Comparison of ENCODE assay signal across 8 cellular contexts in the genomic region with DNA sequence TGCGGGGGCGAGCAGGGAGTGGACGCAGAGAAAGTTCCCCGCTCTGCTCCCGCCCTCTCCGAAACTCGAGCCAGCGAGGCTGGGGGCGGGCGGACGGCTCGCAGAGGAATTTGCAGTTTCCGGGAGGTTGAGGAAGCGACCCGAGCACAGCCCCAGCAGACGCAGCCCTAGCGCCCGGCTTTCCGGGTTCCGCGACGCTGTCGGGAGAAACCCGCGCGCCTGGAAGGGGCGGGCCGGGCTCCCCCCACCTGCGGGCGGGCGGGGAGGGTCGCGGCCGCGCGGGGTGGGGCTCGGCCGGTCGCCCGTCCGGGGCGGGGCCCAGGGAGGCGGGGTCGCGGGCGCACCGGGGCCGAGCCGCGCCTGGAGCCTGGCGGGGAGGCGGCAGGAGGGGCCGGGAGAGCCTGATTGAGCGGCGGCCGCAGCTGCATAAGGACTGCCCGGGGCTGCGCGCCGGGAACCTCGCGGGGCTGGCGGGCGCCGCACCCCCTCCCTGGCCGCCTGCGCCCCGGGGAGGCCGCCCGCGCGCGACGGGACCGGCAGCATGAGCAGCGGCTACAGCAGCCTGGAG. TPM values are rescaled to one million over a fixed set of nuclear protein-coding genes. Genes with fewer than 3 reads are reported as not detected.
A peak's percentile ranks its signal among the peaks of the same experiment; 100 is the strongest.
DNase-seq lines count a peak whose midpoint lies in the region; ATAC-seq lines count a peak whose summit lies in the region.

A gene with protein sequence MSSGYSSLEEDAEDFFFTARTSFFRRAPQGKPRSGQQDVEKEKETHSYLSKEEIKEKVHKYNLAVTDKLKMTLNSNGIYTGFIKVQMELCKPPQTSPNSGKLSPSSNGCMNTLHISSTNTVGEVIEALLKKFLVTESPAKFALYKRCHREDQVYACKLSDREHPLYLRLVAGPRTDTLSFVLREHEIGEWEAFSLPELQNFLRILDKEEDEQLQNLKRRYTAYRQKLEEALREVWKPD (plus strand): TSS at position 404 of the 568 bp plus-strand sequence. CDS start 138 bp downstream, at position 542.

- 0% methylated on average over 45 of the region's 76 CpGs for WGBS in mesenchymal stem cell

- DNase-seq in 8988T (peak; percentile 53), NCI-H69 (lab: John Stamatoyannopoulos, UW) (peak; percentile 97), mesenchymal stem cell (peak; percentile 77)
- peak; percentile 84 for DNase-seq in activated CD8-positive, alpha-beta T cell treated with anti-CD3 and anti-CD28 coated beads, Interleukin-2, amount 10 ng/mL, durations not matched to agents 7 days and 5 days
- DNase-seq in effector CD8-positive, alpha-beta T cell (lab: John Stamatoyannopoulos, UW), result peak; percentile 67
- peak; percentile 69 to 75 for DNase-seq in stimulated activated CD8-positive, alpha-beta memory T cell treated with anti-CD3 and anti-CD28 coated beads, Interleukin-15, amount 100 ng/mL, for 48 hours (ENCODE audit: low read depth in 2 of 2)

- H3K18ac ChIP-seq in mesenchymal stem cell (ENCODE audit: low read depth in 1 of 2, low read length in 2 of 2), result peak within 1 kb of the TSS; percentile 93

- no peaks in the 10 kb centered on the region for H3K79me1 ChIP-seq in mesenchymal stem cell (replicated peaks; ENCODE audit: low read length, poor library complexity, severe bottlenecking)

- H3K9me3 Mint-ChIP-seq in activated CD8-positive, alpha-beta T cell treated with anti-CD3 and anti-CD28 coated beads, Interleukin-2, amount 10 ng/mL, durations not matched to agents 7 days and 5 days (ENCODE audit: insufficient read depth), result no peaks in the 10 kb centered on the region

- peak within 1 kb of the TSS; percentile 85 for H4K8ac ChIP-seq in mesenchymal stem cell (ENCODE audit: low read length)

- peaks cover 36% of the 10 kb centered on the region for H3K4me1 Mint-ChIP-seq in activated CD8-positive, alpha-beta T cell treated with anti-CD3 and anti-CD28 coated beads, Interleukin-2, amount 10 ng/mL, durations not matched to agents 7 days and 5 days (ENCODE audit: low read depth)

- H2BK12ac ChIP-seq in mesenchymal stem cell (ENCODE audit: low read length in 2 of 2), result peak within 1 kb of the TSS in 1 of 2 experiments; percentile 92

- peak within 1 kb of the TSS in 1 of 2 experiments; percentile 17 for H3K23ac ChIP-seq in mesenchymal stem cell (ENCODE audit: low read length in 2 of 2)

- H2BK120ac ChIP-seq in mesenchymal stem cell (ENCODE audit: low read depth, low read length), result peak within 1 kb of the TSS; percentile 95

- peak within 1 kb of the TSS; percentile 88 for H3K9ac ChIP-seq in mesenchymal stem cell (ENCODE audit: low read length)

- H3K36me3 ChIP-seq in mesenchymal stem cell (ENCODE audit: control insufficient read depth in 1 of 2, insufficient read depth in 2 of 2, low read depth in 1 of 2, low read length in 2 of 2), result no peaks in the 10 kb centered on the region

- peak within 1 kb of the TSS; percentile 81 for H3K4me2 ChIP-seq in mesenchymal stem cell (ENCODE audit: low read length, poor library complexity, severe bottlenecking)

- H3K27ac Mint-ChIP-seq in activated CD8-positive, alpha-beta T cell treated with anti-CD3 and anti-CD28 coated beads, Interleukin-2, amount 10 ng/mL, durations not matched to agents 7 days and 5 days, result peak within 1 kb of the TSS; percentile 96

- peak within 1 kb of the TSS; percentile 78 to 91 for H3K4me3 ChIP-seq in mesenchymal stem cell (ENCODE audit: insufficient read depth in 1 of 2, low read depth in 1 of 2, low read length in 2 of 2)

- ATAC-seq in GM18511 (IDR thresholded peaks at IDR 0.05; ENCODE audit: unreplicated experiment) (peak; percentile 58), HG03025 (IDR thresholded peaks at IDR 0.05; ENCODE audit: low FRiP score, unreplicated experiment) (peak; percentile 47)
- ATAC-seq in activated CD8-positive, alpha-beta T cell treated with anti-CD3 and anti-CD28 coated beads, Interleukin-2, amount 10 ng/mL, durations not matched to agents 7 days and 5 days, result peak; percentile 71

- H3K27me3 ChIP-seq in mesenchymal stem cell (ENCODE audit: control insufficient read depth in 1 of 2, insufficient read depth in 1 of 2, low read length in 2 of 2), result no peaks in the 10 kb centered on the region

- CTCF ChIA-PET in activated CD8-positive, alpha-beta T cell treated with anti-CD3 and anti-CD28 coated beads, Interleukin-2, amount 10 ng/mL, durations not matched to agents 7 days and 5 days (lab: Charles Lee), result interaction anchor here (0.6 to 8.3 kb wide), 14 partner anchors 17 to 186 kb away, joined by 3 to 100 read pairs (median 6); no protein-coding TSS in a partner anchor

- peak within 1 kb of the TSS; percentile 24 for H2BK5ac ChIP-seq in mesenchymal stem cell (ENCODE audit: low read depth, low read length, poor library complexity, severe bottlenecking)

- peak within 1 kb of the TSS; percentile 92 to 97 for H3K14ac ChIP-seq in mesenchymal stem cell (ENCODE audit: low read length in 2 of 2)

- peak within 1 kb of the TSS; percentile 80 for H3K27ac ChIP-seq in mesenchymal stem cell (ENCODE audit: low read length, poor library complexity, severe bottlenecking)

- H4K91ac ChIP-seq in mesenchymal stem cell (ENCODE audit: low read length), result peak within 1 kb of the TSS; percentile 82

- H3K9me3 ChIP-seq in mesenchymal stem cell (ENCODE audit: control insufficient read depth, low read length), result no peaks in the 10 kb centered on the region

- peak within 1 kb of the TSS; percentile 99 for H3K4me3 Mint-ChIP-seq in activated CD8-positive, alpha-beta T cell treated with anti-CD3 and anti-CD28 coated beads, Interleukin-2, amount 10 ng/mL, durations not matched to agents 7 days and 5 days

- H3K4ac ChIP-seq in mesenchymal stem cell (ENCODE audit: low read depth in 1 of 2, low read length in 2 of 2), result peak within 1 kb of the TSS; percentile 84 to 92

- H2AFZ ChIP-seq in mesenchymal stem cell (ENCODE audit: low read depth, low read length), result peak within 1 kb of the TSS; percentile 8

- POLR2A ChIA-PET in activated CD8-positive, alpha-beta T cell treated with anti-CD3 and anti-CD28 coated beads, Interleukin-2, amount 10 ng/mL, durations not matched to agents 7 days and 5 days (lab: Charles Lee), result interaction anchor here (0.5 to 3.3 kb wide), 10 partner anchors 12 to 559 kb away, joined by 3 to 24 read pairs (median 4); a partner anchor contains a TSS

- H3K27me3 Mint-ChIP-seq in activated CD8-positive, alpha-beta T cell treated with anti-CD3 and anti-CD28 coated beads, Interleukin-2, amount 10 ng/mL, durations not matched to agents 7 days and 5 days (ENCODE audit: low read depth), result no peaks in the 10 kb centered on the region

- H2BK15ac ChIP-seq in mesenchymal stem cell (ENCODE audit: low read depth, poor library complexity, severe bottlenecking), result peak within 1 kb of the TSS; percentile 93

- H2AK5ac ChIP-seq in mesenchymal stem cell (ENCODE audit: low read length, severe bottlenecking), result no peak within 1 kb of the TSS

- H3K4me1 ChIP-seq in mesenchymal stem cell (ENCODE audit: control insufficient read depth, insufficient read depth, low read depth, low read length), result peaks cover 1% of the 10 kb centered on the region

- H3K36me3 Mint-ChIP-seq in activated CD8-positive, alpha-beta T cell treated with anti-CD3 and anti-CD28 coated beads, Interleukin-2, amount 10 ng/mL, durations not matched to agents 7 days and 5 days (ENCODE audit: low read depth), result peaks cover 32% of the 10 kb centered on the region

RNA-seq across cellular contexts. Expression of the gene that starts here (rescaled TPM):
- total RNA-seq in activated CD8-positive, alpha-beta T cell treated with anti-CD3 and anti-CD28 coated beads, Interleukin-2, amount 10 ng/mL, durations not matched to agents 7 days and 5 days, result 10 to 100 TPM; 61.7 to 63.7 TPM
- polyA plus RNA-seq in mesenchymal stem cell (2013, experiment 1 of 2), result 30.7 TPM
- 32.3 TPM for polyA plus RNA-seq in mesenchymal stem cell (2013, experiment 2 of 2)

Comparison
In these comparisons a context has a peak if more than half of its experiments do, and no peak if none do; other contexts are left out.
1. Peak in every context shown above with its lines: DNase-seq, ATAC-seq, H3K4me3 ChIP-seq and H3K27ac ChIP-seq.